Comparison of ENCODE assay signal across 24 cellular contexts in genomic region chr5:131430794-131431193, GRCh38.
A peak's percentile ranks its signal among the peaks of the same experiment; 100 is the strongest.
DNase-seq lines count a peak whose midpoint lies in the region; ATAC-seq and TF ChIP-seq lines count a peak whose summit lies in the region.
"Had no signal": no experiment of that assay in that cellular context is flagged by ENCODE, and none has a peak within 500 bp of the region (broad histone marks: within the 10 kb centered on the region; RNA-seq: fewer than 3 reads in every experiment).

No MANE protein-coding gene starts in this region.

- no peaks in the 10 kb centered on the region for H3K27me3 Mint-ChIP-seq in activated naive CD4-positive, alpha-beta T cell treated with anti-CD3 and anti-CD28 coated beads for 36 hours (ENCODE audit: low read depth)
- H3K27me3 Mint-ChIP-seq in activated naive CD8-positive, alpha-beta T cell treated with anti-CD3 and anti-CD28 coated beads for 36 hours, result no peaks in the 10 kb centered on the region
- H3K27me3 Mint-ChIP-seq: activated CD4-positive, alpha-beta T cell treated with anti-CD3 and anti-CD28 coated beads, Interleukin-2, amount 10 ng/mL, durations not matched to agents 7 days and 5 days; stimulated activated naive CD8-positive, alpha-beta T cell treated with anti-CD3 and anti-CD28 coated beads, Interleukin-15, Interleukin-2, amounts not matched to agents 100 ng/mL and 50 ng/mL, for 24 hours; T-helper 17 cell had no signal

- intact Hi-C loops in activated naive CD4-positive, alpha-beta T cell treated with anti-CD3 and anti-CD28 coated beads for 36 hours (cut with micrococcal nuclease), result no loop called here

- peaks cover 43% of the 10 kb centered on the region for H3K36me3 Mint-ChIP-seq in activated naive CD4-positive, alpha-beta T cell treated with anti-CD3 and anti-CD28 coated beads for 36 hours (ENCODE audit: low read depth)
- peaks cover 35% of the 10 kb centered on the region for H3K36me3 Mint-ChIP-seq in activated naive CD8-positive, alpha-beta T cell treated with anti-CD3 and anti-CD28 coated beads for 36 hours

- H3K9me3 Mint-ChIP-seq in activated naive CD4-positive, alpha-beta T cell treated with anti-CD3 and anti-CD28 coated beads for 36 hours, result no peaks in the 10 kb centered on the region
- no peaks in the 10 kb centered on the region for H3K9me3 Mint-ChIP-seq in activated naive CD8-positive, alpha-beta T cell treated with anti-CD3 and anti-CD28 coated beads for 36 hours
- H3K9me3 Mint-ChIP-seq: activated CD4-positive, alpha-beta T cell treated with anti-CD3 and anti-CD28 coated beads, Interleukin-2, amount 10 ng/mL, durations not matched to agents 7 days and 5 days; H9; natural killer cell; stimulated activated naive CD8-positive, alpha-beta T cell treated with anti-CD3 and anti-CD28 coated beads, Interleukin-15, Interleukin-2, amounts not matched to agents 100 ng/mL and 50 ng/mL, for 24 hours had no signal

- peak overlapping the region; percentile 41 for H3K27ac Mint-ChIP-seq in activated naive CD4-positive, alpha-beta T cell treated with anti-CD3 and anti-CD28 coated beads for 36 hours
- H3K27ac Mint-ChIP-seq in activated naive CD8-positive, alpha-beta T cell treated with anti-CD3 and anti-CD28 coated beads for 36 hours, result peak overlapping the region; percentile 15
- H3K27ac Mint-ChIP-seq: activated CD4-positive, alpha-beta T cell treated with anti-CD3 and anti-CD28 coated beads, Interleukin-2, amount 10 ng/mL, durations not matched to agents 7 days and 5 days; H9; stimulated activated naive CD8-positive, alpha-beta T cell treated with anti-CD3 and anti-CD28 coated beads, Interleukin-15, Interleukin-2, amounts not matched to agents 100 ng/mL and 50 ng/mL, for 24 hours had no signal

- H3K27ac ChIP-seq in caudate nucleus (ENCODE audit: low read depth, low read length), result no peak overlapping the region
- H3K27ac ChIP-seq: A549, ovary, spleen, tibial nerve had no signal

- no peak for TF ChIP-seq CTCF in fibroblast of the aortic adventitia (IDR thresholded peaks at IDR 0.05; ENCODE audit: insufficient read depth, low read length)

- CTCF ChIA-PET in activated naive CD4-positive, alpha-beta T cell treated with anti-CD3 and anti-CD28 coated beads for 36 hours (lab: Charles Lee), result interaction anchor here (1.2 kb wide), 1 partner anchor 18 kb away, joined by 4 read pairs; no protein-coding TSS in a partner anchor

- H3K4me1 Mint-ChIP-seq in activated naive CD4-positive, alpha-beta T cell treated with anti-CD3 and anti-CD28 coated beads for 36 hours (ENCODE audit: low read depth), result peaks cover 4% of the 10 kb centered on the region
- peaks cover 11% of the 10 kb centered on the region for H3K4me1 Mint-ChIP-seq in activated naive CD8-positive, alpha-beta T cell treated with anti-CD3 and anti-CD28 coated beads for 36 hours

- H3K4me3 Mint-ChIP-seq in activated naive CD4-positive, alpha-beta T cell treated with anti-CD3 and anti-CD28 coated beads for 36 hours, result no peak overlapping the region
- H3K4me3 Mint-ChIP-seq in activated naive CD8-positive, alpha-beta T cell treated with anti-CD3 and anti-CD28 coated beads for 36 hours, result no peak overlapping the region
- H3K4me3 Mint-ChIP-seq: activated CD4-positive, alpha-beta T cell treated with anti-CD3 and anti-CD28 coated beads, Interleukin-2, amount 10 ng/mL, durations not matched to agents 7 days and 5 days; H9; natural killer cell; stimulated activated naive CD8-positive, alpha-beta T cell treated with anti-CD3 and anti-CD28 coated beads, Interleukin-15, Interleukin-2, amounts not matched to agents 100 ng/mL and 50 ng/mL, for 24 hours; T-helper 17 cell had no signal

- ATAC-seq in HG03139 (IDR thresholded peaks at IDR 0.05; ENCODE audit: unreplicated experiment), result no peak
- ATAC-seq: A549, natural killer cell, T-helper 17 cell had no signal

- no peak overlapping the region for H3K4me3 ChIP-seq in fibroblast of the aortic adventitia (ENCODE audit: low read depth, low read length)
- H3K4me3 ChIP-seq: A549, ovary, spleen, tibial nerve had no signal

- no peak for DNase-seq in activated naive CD4-positive, alpha-beta T cell treated with anti-CD3 and anti-CD28 coated beads for 36 hours
- DNase-seq in activated naive CD4-positive, alpha-beta T cell treated with anti-CD3 and anti-CD28 coated beads, Interleukin-2, amount 50 U/mL, for 16 hours, result no peak
- no peak for DNase-seq in activated naive CD8-positive, alpha-beta T cell treated with anti-CD3 and anti-CD28 coated beads for 36 hours
- DNase-seq in fibroblast of the aortic adventitia (ENCODE audit: low read depth) (peak; percentile 10), iPS-NIHi7 (ENCODE audit: extremely low spot score) (no peak), caudate nucleus (lab: John Stamatoyannopoulos, UW) (no peak), superior temporal gyrus (ENCODE audit: extremely low spot score) (no peak)
- DNase-seq: activated CD4-positive, alpha-beta T cell treated with anti-CD3 and anti-CD28 coated beads, Interleukin-2, amount 10 ng/mL, durations not matched to agents 7 days and 5 days; activated gamma-delta T cell; aorta; effector CD8-positive, alpha-beta T cell; H9; natural killer cell; NCI-H146; NCI-H524; ovary; RPMI8226; spleen; stimulated activated CD4-positive, alpha-beta T cell treated with anti-CD3 and anti-CD28 coated beads, Interleukin-4, amount 100 ng/mL, for 1 hour; T-helper 17 cell had no signal
